Comparison of ENCODE assay signal across 15 cellular contexts in the genomic region with DNA sequence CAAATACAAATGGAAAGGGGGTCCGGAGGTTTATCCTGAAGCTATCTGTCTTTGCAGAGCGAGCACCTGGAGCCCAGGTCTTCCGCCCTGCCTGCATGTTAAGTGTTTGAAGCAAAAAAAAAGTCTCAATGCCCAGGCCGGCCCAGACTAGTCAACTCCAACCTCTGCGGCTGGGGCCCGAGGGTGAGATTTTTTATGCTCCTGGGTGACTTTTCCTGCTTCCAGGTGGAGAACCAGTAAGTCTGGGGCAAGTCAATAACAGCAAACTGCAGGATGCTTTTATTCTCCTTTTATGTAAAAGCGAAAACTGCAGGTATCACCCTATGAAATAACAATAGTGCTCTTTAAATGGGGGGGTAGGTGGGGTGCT. TPM values are rescaled to one million over a fixed set of nuclear protein-coding genes. Genes with fewer than 3 reads are reported as not detected.
DNase-seq lines count a peak whose midpoint lies in the region; ATAC-seq and TF ChIP-seq lines count a peak whose summit lies in the region.
"Had no signal": no experiment of that assay in that cellular context is flagged by ENCODE, and none has a peak within 500 bp of the region (broad histone marks: within the 10 kb centered on the region; RNA-seq: fewer than 3 reads in every experiment).

No MANE protein-coding gene starts in this region.

- no peak overlapping the region for H3K27ac ChIP-seq in CD8-positive, alpha-beta memory T cell (ENCODE audit: low read depth, low read length)
- H3K27ac ChIP-seq in naive thymus-derived CD4-positive, alpha-beta T cell (ENCODE audit: low read depth, low read length), result no peak overlapping the region
- H3K27ac ChIP-seq in spleen, result peak overlapping the region in 3 of 8 donors; percentile 89 to 96 (median 93)
- H3K27ac ChIP-seq: dorsolateral prefrontal cortex, ovary, right atrium auricular region, SK-N-MC had no signal

- peaks cover 20% of the 10 kb centered on the region for H3K27me3 Mint-ChIP-seq in T-helper 2 cell treated with Interferon-gamma antibody and Interleukin-4, amounts not matched to agents 5 μg/mL and 100 μg/mL, for 36 hours (ENCODE audit: low read depth)
- peaks cover 0 to 3% of the 10 kb centered on the region in 2 donors for H3K27me3 Mint-ChIP-seq in CD8-positive, alpha-beta memory T cell
- H3K27me3 Mint-ChIP-seq in T-helper 17 cell, result no peaks in the 10 kb centered on the region
- H3K27me3 Mint-ChIP-seq in naive thymus-derived CD4-positive, alpha-beta T cell, result peaks cover 0 to 23% (median 0%) of the 10 kb centered on the region in 5 donors

- H3K4me3 Mint-ChIP-seq in T-helper 2 cell treated with Interferon-gamma antibody and Interleukin-4, amounts not matched to agents 5 μg/mL and 100 μg/mL, for 36 hours, result peak overlapping the region; percentile 49
- peak overlapping the region in 6 of 7 donors; percentile 3 to 81 (median 62) for H3K4me3 Mint-ChIP-seq in CD8-positive, alpha-beta memory T cell
- H3K4me3 Mint-ChIP-seq in T-helper 17 cell, result peak overlapping the region; percentile 68
- H3K4me3 Mint-ChIP-seq in naive thymus-derived CD4-positive, alpha-beta T cell, result peak overlapping the region; percentile 10 to 89 (median 56)

- H3K27ac Mint-ChIP-seq in T-helper 2 cell treated with Interferon-gamma antibody and Interleukin-4, amounts not matched to agents 5 μg/mL and 100 μg/mL, for 36 hours, result peak overlapping the region; percentile 79
- H3K27ac Mint-ChIP-seq in CD8-positive, alpha-beta memory T cell, result peak overlapping the region; percentile 46 to 97 (median 89)
- H3K27ac Mint-ChIP-seq in T-helper 17 cell, result peak overlapping the region; percentile 99
- H3K27ac Mint-ChIP-seq in naive thymus-derived CD4-positive, alpha-beta T cell, result peak overlapping the region; percentile 67 to 93 (median 84)

- peaks cover 72% of the 10 kb centered on the region for H3K4me1 ChIP-seq in CD8-positive, alpha-beta memory T cell (ENCODE audit: insufficient read depth, low read length)
- peaks cover 50 to 75% of the 10 kb centered on the region in 2 donors for H3K4me1 ChIP-seq in naive thymus-derived CD4-positive, alpha-beta T cell (ENCODE audit: control insufficient read depth in 2 of 2, insufficient read depth in 2 of 2, low read length in 2 of 2)
- peaks cover 20 to 66% (median 61%) of the 10 kb centered on the region in 6 donors for H3K4me1 ChIP-seq in spleen

- no peak for TF ChIP-seq POLR2A in spleen (IDR thresholded peaks at IDR 0.05)

- no peaks in the 10 kb centered on the region for H3K36me3 ChIP-seq in CD8-positive, alpha-beta memory T cell (ENCODE audit: insufficient read depth, low read length)
- H3K36me3 ChIP-seq in naive thymus-derived CD4-positive, alpha-beta T cell (ENCODE audit: control insufficient read depth in 2 of 3, insufficient read depth in 3 of 3, low read length in 3 of 3), result peaks cover 0 to 8% (median 0%) of the 10 kb centered on the region in 3 experiments
- H3K36me3 ChIP-seq in spleen, result peaks cover 0 to 8% (median 0%) of the 10 kb centered on the region in 6 donors
- H3K36me3 ChIP-seq: ovary, right atrium auricular region had no signal

- no peak for DNase-seq in T-helper 2 cell treated with Interferon-gamma antibody and Interleukin-4, amounts not matched to agents 5 μg/mL and 100 μg/mL, for 36 hours (ENCODE audit: low spot score)
- DNase-seq in T-helper 2 cell (no peak), T-helper 17 cell (no peak), G401 (ENCODE audit: low spot score) (no peak), spleen (no peak)
- no peak for DNase-seq in CD8-positive, alpha-beta memory T cell
- DNase-seq in naive thymus-derived CD4-positive, alpha-beta T cell, result no peak

- POLR2A ChIA-PET in CD8-positive, alpha-beta memory T cell (lab: Charles Lee), result no interaction called here
- POLR2A ChIA-PET in naive thymus-derived CD4-positive, alpha-beta T cell (lab: Charles Lee), result interaction anchor here (1.0 to 8.2 kb wide), 3 partner anchors 7 to 59 kb away, joined by 3 to 175 read pairs (median 4); no protein-coding TSS in a partner anchor

- TF ChIP-seq CTCF in spleen (IDR thresholded peaks at IDR 0.05 in 8 of 11, conservative IDR thresholded peaks at IDR 0.05 in 3 of 11), result no peak

- H3K4me1 Mint-ChIP-seq in T-helper 2 cell treated with Interferon-gamma antibody and Interleukin-4, amounts not matched to agents 5 μg/mL and 100 μg/mL, for 36 hours (ENCODE audit: low read depth), result peaks cover 59% of the 10 kb centered on the region
- peaks cover 63 to 79% (median 75%) of the 10 kb centered on the region in 3 donors for H3K4me1 Mint-ChIP-seq in CD8-positive, alpha-beta memory T cell
- H3K4me1 Mint-ChIP-seq in T-helper 17 cell, result peaks cover 44% of the 10 kb centered on the region
- peaks cover 53 to 98% (median 78%) of the 10 kb centered on the region in 7 donors for H3K4me1 Mint-ChIP-seq in naive thymus-derived CD4-positive, alpha-beta T cell

- H3K36me3 Mint-ChIP-seq in T-helper 2 cell treated with Interferon-gamma antibody and Interleukin-4, amounts not matched to agents 5 μg/mL and 100 μg/mL, for 36 hours (ENCODE audit: low read depth), result peaks cover 10% of the 10 kb centered on the region
- H3K36me3 Mint-ChIP-seq in CD8-positive, alpha-beta memory T cell, result peaks cover 2 to 16% (median 7%) of the 10 kb centered on the region in 3 donors
- H3K36me3 Mint-ChIP-seq in T-helper 17 cell (ENCODE audit: low read depth), result peaks cover under 1% of the 10 kb centered on the region
- H3K36me3 Mint-ChIP-seq in naive thymus-derived CD4-positive, alpha-beta T cell, result peaks cover 6 to 30% (median 26%) of the 10 kb centered on the region in 5 donors

- no peak overlapping the region for H3K4me3 ChIP-seq in CD8-positive, alpha-beta memory T cell (ENCODE audit: low read length)
- no peak overlapping the region for H3K4me3 ChIP-seq in naive thymus-derived CD4-positive, alpha-beta T cell (ENCODE audit: low read length)
- H3K4me3 ChIP-seq in spleen, result no peak overlapping the region
- H3K4me3 ChIP-seq: dorsolateral prefrontal cortex, ovary, right atrium auricular region, SK-N-MC had no signal

- intact Hi-C loops in naive thymus-derived CD4-positive, alpha-beta T cell (cut with micrococcal nuclease), result loop anchor here (1.0 to 10.0 kb wide), 7 partner anchors 25 to 1273 kb away; no protein-coding TSS in a partner anchor
- intact Hi-C loops in spleen (cut with DNase I; ENCODE audit: low total_unique reads), result no loop called here

- WGBS in spleen, 5 donors, result 85 to 94% (median 90%) methylated on average over 7 of the region's 7 CpGs

- CTCF ChIA-PET in CD8-positive, alpha-beta memory T cell (lab: Charles Lee), result interaction anchor here (0.9 to 10.5 kb wide), 13 partner anchors 11 to 564 kb away, joined by 3 to 92 read pairs (median 5); partner anchors contain the start of gene PMEPA1
- CTCF ChIA-PET in naive thymus-derived CD4-positive, alpha-beta T cell (lab: Charles Lee), result interaction anchor here (0.8 to 4.7 kb wide), 15 partner anchors 7 to 589 kb away, joined by 3 to 44 read pairs (median 4); no protein-coding TSS in a partner anchor

- in situ Hi-C loops in G401 (cut with HindIII; ENCODE audit: low sequenced_read_pairs), result loop anchor here (25.0 kb wide), 1 partner anchor 565 kb away; no protein-coding TSS in a partner anchor

- ATAC-seq in T-helper 17 cell (no peak), HG03139 (IDR thresholded peaks at IDR 0.05; ENCODE audit: unreplicated experiment) (no peak)
- no peak for ATAC-seq in naive thymus-derived CD4-positive, alpha-beta T cell
- ATAC-seq: activated CD4-positive, CD25-positive, alpha-beta regulatory T cell treated with anti-CD3 and anti-CD28 coated beads, Interleukin-2, amount 50 U/mL, for 24 hours had no signal

- no peaks in the 10 kb centered on the region for H3K27me3 ChIP-seq in CD8-positive, alpha-beta memory T cell (ENCODE audit: insufficient read depth, low read length, poor library complexity, severe bottlenecking)
- no peaks in the 10 kb centered on the region for H3K27me3 ChIP-seq in naive thymus-derived CD4-positive, alpha-beta T cell (ENCODE audit: control insufficient read depth in 2 of 2, insufficient read depth in 2 of 2, low read length in 2 of 2)
- H3K27me3 ChIP-seq in spleen (replicated peaks in 1 of 7), result no peaks in the 10 kb centered on the region
- H3K27me3 ChIP-seq: ovary, right atrium auricular region had no signal

- H3K9me3 ChIP-seq in CD8-positive, alpha-beta memory T cell (ENCODE audit: low read length), result no peaks in the 10 kb centered on the region
- H3K9me3 ChIP-seq in T-helper 17 cell (ENCODE audit: control insufficient read depth, low read length, poor library complexity, severe bottlenecking) (no peaks in the 10 kb centered on the region), spleen (peaks cover 0 to 21% (median 11%) of the 10 kb centered on the region in 8 donors)
- H3K9me3 ChIP-seq in naive thymus-derived CD4-positive, alpha-beta T cell (ENCODE audit: control insufficient read depth in 2 of 3, low read length in 3 of 3), result peaks cover 0 to 11% (median 10%) of the 10 kb centered on the region in 3 experiments
- H3K9me3 ChIP-seq: ovary had no signal

- H3K9me3 Mint-ChIP-seq in T-helper 2 cell treated with Interferon-gamma antibody and Interleukin-4, amounts not matched to agents 5 μg/mL and 100 μg/mL, for 36 hours, result peaks cover 9% of the 10 kb centered on the region
- peaks cover 0 to 7% (median 2%) of the 10 kb centered on the region in 5 donors for H3K9me3 Mint-ChIP-seq in CD8-positive, alpha-beta memory T cell
- peaks cover 3 to 18% (median 9%) of the 10 kb centered on the region in 11 donors for H3K9me3 Mint-ChIP-seq in naive thymus-derived CD4-positive, alpha-beta T cell

RNA-seq across cellular contexts. Expression of gene ZBP1, which starts 2.0 kb away (rescaled TPM):
- total RNA-seq in CD8-positive, alpha-beta memory T cell, result 1 to 10 TPM; 1.8 to 2.4 TPM
- polyA plus RNA-seq in CD8-positive, alpha-beta memory T cell, result 14.6 TPM
- 10 to 100 TPM; 38.6 to 41.0 TPM for total RNA-seq in T-helper 17 cell
- 10 to 100 TPM in 4 of 5 experiments, 1 to 10 TPM in 1; 9.4 to 27.9 (median 14.2) TPM for total RNA-seq in naive thymus-derived CD4-positive, alpha-beta T cell
- polyA plus RNA-seq in naive thymus-derived CD4-positive, alpha-beta T cell, result 1 to 10 TPM; 5.9 to 7.2 TPM
- not detected in 2 replicates for total RNA-seq in G401 (2014; rRNA removed; shearing (Covaris generic))
- total RNA-seq in spleen, result 10 to 100 TPM; 11.7 to 28.4 (median 20.9) TPM
- 10 to 100 TPM in 1 of 3 donors, 1 to 10 TPM in 2; 8.6 to 11.2 (median 9.8) TPM for polyA plus RNA-seq in spleen
- total RNA-seq: kidney epithelial cell, lung microvascular endothelial cell, right atrium auricular region had no signal
